Comparison of ENCODE assay signal across 20 cellular contexts in the genomic region with DNA sequence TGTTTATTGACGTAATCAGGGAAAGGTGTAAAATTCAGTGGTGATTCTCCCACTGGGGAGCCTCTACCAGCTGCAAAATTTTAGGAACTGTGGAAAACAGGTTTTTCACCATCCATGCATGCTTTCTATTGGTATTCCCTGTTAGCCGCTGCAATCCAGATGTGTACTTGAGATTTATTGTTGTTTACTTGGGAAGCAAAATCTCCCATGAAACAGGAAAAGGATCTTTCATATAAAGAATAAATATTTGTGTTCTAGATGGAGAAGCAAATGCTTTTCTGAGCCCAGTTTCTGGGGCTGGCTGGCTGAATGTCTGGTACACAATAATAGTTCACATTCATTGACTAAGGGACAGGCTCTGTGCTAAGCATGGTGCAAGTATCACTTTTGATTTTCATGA.
"Had no signal": no experiment of that assay in that cellular context is flagged by ENCODE, and none has a peak within 500 bp of the region (broad histone marks: within the 10 kb centered on the region; RNA-seq: fewer than 3 reads in every experiment).

No MANE protein-coding gene starts in this region.

- H3K36me3 Mint-ChIP-seq: activated naive CD8-positive, alpha-beta T cell; brain; natural killer cell treated with Interleukin-12 subunit alpha and Interleukin-12 subunit beta and Interleukin-15 and Interleukin-18, amount 100 ng/mL, for 72 hours; T-cell had no signal

- H3K4me1 ChIP-seq: left lung, lower lobe of right lung, upper lobe of left lung, vagina had no signal

- H3K9me3 Mint-ChIP-seq: brain; natural killer cell treated with Interleukin-12 subunit alpha and Interleukin-12 subunit beta and Interleukin-15 and Interleukin-18, amount 100 ng/mL, for 72 hours; stimulated activated naive CD8-positive, alpha-beta T cell treated with anti-CD3 and anti-CD28 coated beads, Interleukin-15, Interleukin-2, amounts not matched to agents 100 ng/mL and 50 ng/mL, for 24 hours; T-cell had no signal

- H3K9me3 ChIP-seq: left lung, lower lobe of right lung, thoracic aorta, upper lobe of left lung, vagina had no signal

- DNase-seq: activated CD4-positive, alpha-beta T cell treated with anti-CD3 and anti-CD28 coated beads for 4 hours; activated CD4-positive, alpha-beta T cell treated with anti-CD3 and anti-CD28 coated beads, Interleukin-2, amount 50 U/mL, for 48 hours; activated CD8-positive, alpha-beta memory T cell treated with anti-CD3 and anti-CD28 coated beads for 24 hours; activated effector memory CD4-positive, alpha-beta T cell treated with Interleukin-2 at 50 U/mL for 16 hours; activated naive CD4-positive, alpha-beta T cell treated with Interleukin-2 at 50 U/mL for 16 hours; anterior cingulate cortex; left lung; lower lobe of right lung; mesendoderm; posterior cingulate gyrus; right cardiac atrium; stimulated activated CD4-positive, alpha-beta T cell treated with anti-CD3 and anti-CD28 coated beads, Interleukin-2, amount 100 ng/mL, for 48 hours; T-cell; upper lobe of left lung had no signal

- H3K4me3 Mint-ChIP-seq: activated naive CD8-positive, alpha-beta T cell; brain; natural killer cell treated with Interleukin-12 subunit alpha and Interleukin-12 subunit beta and Interleukin-15 and Interleukin-18, amount 100 ng/mL, for 72 hours; stimulated activated naive CD8-positive, alpha-beta T cell treated with anti-CD3 and anti-CD28 coated beads, Interleukin-15, Interleukin-2, amounts not matched to agents 100 ng/mL and 50 ng/mL, for 24 hours; T-cell had no signal

- H3K27me3 Mint-ChIP-seq: activated naive CD8-positive, alpha-beta T cell; brain; T-cell had no signal

- H3K36me3 ChIP-seq: left lung, lower lobe of right lung, thoracic aorta, upper lobe of left lung, vagina had no signal

- H3K27ac ChIP-seq: left lung, lower lobe of right lung, thoracic aorta, upper lobe of left lung, vagina had no signal

- H3K27ac Mint-ChIP-seq: activated naive CD8-positive, alpha-beta T cell; brain; natural killer cell treated with Interleukin-12 subunit alpha and Interleukin-12 subunit beta and Interleukin-15 and Interleukin-18, amount 100 ng/mL, for 72 hours; stimulated activated naive CD8-positive, alpha-beta T cell treated with anti-CD3 and anti-CD28 coated beads, Interleukin-15, Interleukin-2, amounts not matched to agents 100 ng/mL and 50 ng/mL, for 24 hours; T-cell had no signal

- H3K27me3 ChIP-seq: upper lobe of left lung, vagina had no signal

- H3K4me3 ChIP-seq: left lung, lower lobe of right lung, thoracic aorta, upper lobe of left lung, vagina had no signal
